In genomic region chr10:35132727-35133126, GRCh38 we compare ENCODE assay signal across 13 cellular contexts. TPM values are rescaled to one million over a fixed set of nuclear protein-coding genes. Genes with fewer than 3 reads are reported as not detected.
DNase-seq lines count a peak whose midpoint lies in the region; ATAC-seq and TF ChIP-seq lines count a peak whose summit lies in the region.
"Had no signal": no experiment of that assay in that cellular context is flagged by ENCODE, and none has a peak within 500 bp of the region (broad histone marks: within the 10 kb centered on the region; RNA-seq: fewer than 3 reads in every experiment).

No MANE protein-coding gene starts in this region.

- peak overlapping the region; percentile 55 for H3K4me3 ChIP-seq in OCI-LY7 (ENCODE audit: low read depth, low read length, poor library complexity, severe bottlenecking)
- no peak overlapping the region for H3K4me3 ChIP-seq in H7 (ENCODE audit: insufficient read depth, low read depth, low read length)
- H3K4me3 ChIP-seq: K562, prostate gland, SJCRH30 had no signal

- no peaks in the 10 kb centered on the region for H4K20me1 ChIP-seq in OCI-LY7 (ENCODE audit: insufficient read depth, low read length)

- intact Hi-C loops in OCI-LY7 (cut with micrococcal nuclease; ENCODE audit: unreplicated experiment), result no loop called here

- H2AFZ ChIP-seq in OCI-LY7 (ENCODE audit: low read length), result peak overlapping the region; percentile 59; the same call in 1 of the 2 replicates

- no peak for ATAC-seq in stimulated activated naive CD8-positive, alpha-beta T cell treated with anti-CD3 and anti-CD28 coated beads, Interleukin-15, Interleukin-2, amounts not matched to agents 100 U/mL and 50 U/mL, for 24 hours
- ATAC-seq in central memory CD8-positive, alpha-beta T cell (replicated peaks; ENCODE audit: extremely low read depth, poor library complexity, severe bottlenecking), result no peak
- ATAC-seq in GM18520 (IDR thresholded peaks at IDR 0.05; ENCODE audit: unreplicated experiment) (no peak), GM19463 (IDR thresholded peaks at IDR 0.05; ENCODE audit: unreplicated experiment) (no peak)
- ATAC-seq: K562, left ventricle myocardium superior had no signal

- H3K4me1 Mint-ChIP-seq in stimulated activated naive CD8-positive, alpha-beta T cell treated with anti-CD3 and anti-CD28 coated beads, Interleukin-15, Interleukin-2, amounts not matched to agents 100 ng/mL and 50 ng/mL, for 24 hours (ENCODE audit: low read depth), result peaks cover 78% of the 10 kb centered on the region
- H3K4me1 Mint-ChIP-seq in central memory CD8-positive, alpha-beta T cell, result peaks cover 43% of the 10 kb centered on the region

- CTCF ChIA-PET in OCI-LY7 (lab: Charles Lee; ENCODE audit: unreplicated experiment), result interaction anchor here (1.2 kb wide), 1 partner anchor 63 kb away, joined by 4 read pairs; no protein-coding TSS in a partner anchor

- no TSS peak for BruUV-seq in OCI-LY7 (replicated peaks; lab: Mats Ljungman, UMichigan)

- no peaks in the 10 kb centered on the region for H3K27me3 Mint-ChIP-seq in stimulated activated naive CD8-positive, alpha-beta T cell treated with anti-CD3 and anti-CD28 coated beads, Interleukin-15, Interleukin-2, amounts not matched to agents 100 ng/mL and 50 ng/mL, for 24 hours
- H3K27me3 Mint-ChIP-seq in central memory CD8-positive, alpha-beta T cell, result no peaks in the 10 kb centered on the region

- no peak for TF ChIP-seq CTCF in OCI-LY7 (conservative IDR thresholded peaks at IDR 0.05; ENCODE audit: low read length)

- H3K27ac Mint-ChIP-seq in stimulated activated naive CD8-positive, alpha-beta T cell treated with anti-CD3 and anti-CD28 coated beads, Interleukin-15, Interleukin-2, amounts not matched to agents 100 ng/mL and 50 ng/mL, for 24 hours, result peak overlapping the region; percentile 65
- peak overlapping the region; percentile 96 for H3K27ac Mint-ChIP-seq in central memory CD8-positive, alpha-beta T cell (ENCODE audit: low read depth)

- peaks cover 70% of the 10 kb centered on the region; the same call in 1 of the 2 replicates for H3K79me2 ChIP-seq in OCI-LY7 (ENCODE audit: insufficient read depth, low read depth, low read length)

- peak overlapping the region; percentile 73 for H3K4me3 Mint-ChIP-seq in stimulated activated naive CD8-positive, alpha-beta T cell treated with anti-CD3 and anti-CD28 coated beads, Interleukin-15, Interleukin-2, amounts not matched to agents 100 ng/mL and 50 ng/mL, for 24 hours
- H3K4me3 Mint-ChIP-seq in central memory CD8-positive, alpha-beta T cell, result peak overlapping the region; percentile 81

- H3K36me3 ChIP-seq in OCI-LY7 (ENCODE audit: insufficient read depth, low read length) (no peaks in the 10 kb centered on the region; the same call in 1 of the 2 replicates), H7 (replicated peaks; ENCODE audit: control insufficient read depth, insufficient read depth, low read length) (no peaks in the 10 kb centered on the region)
- H3K36me3 ChIP-seq: prostate gland, SJCRH30 had no signal

- peaks cover 68% of the 10 kb centered on the region for H3K4me1 ChIP-seq in OCI-LY7 (ENCODE audit: insufficient read depth, low read length, poor library complexity, severe bottlenecking)
- H3K4me1 ChIP-seq: prostate gland had no signal

- peaks cover 18% of the 10 kb centered on the region for H3K36me3 Mint-ChIP-seq in stimulated activated naive CD8-positive, alpha-beta T cell treated with anti-CD3 and anti-CD28 coated beads, Interleukin-15, Interleukin-2, amounts not matched to agents 100 ng/mL and 50 ng/mL, for 24 hours (ENCODE audit: low read depth)
- peaks cover 17% of the 10 kb centered on the region for H3K36me3 Mint-ChIP-seq in central memory CD8-positive, alpha-beta T cell (ENCODE audit: insufficient read depth)

- H3K27me3 ChIP-seq in H7 (ENCODE audit: control insufficient read depth, insufficient read depth, low read length), result no peaks in the 10 kb centered on the region
- H3K27me3 ChIP-seq: SJCRH30 had no signal

- H3K27ac ChIP-seq in OCI-LY7 (ENCODE audit: low read depth, low read length, poor library complexity, severe bottlenecking), result peak overlapping the region; percentile 71
- H3K27ac ChIP-seq: prostate gland, SJCRH30 had no signal

- H3K9me2 ChIP-seq in OCI-LY7 (ENCODE audit: insufficient read depth, low read length), result no peaks in the 10 kb centered on the region

- no peak for DNase-seq in stimulated activated naive CD8-positive, alpha-beta T cell treated with anti-CD3 and anti-CD28 coated beads, Interleukin-15, Interleukin-2, amounts not matched to agents 100 U/mL and 50 U/mL, for 24 hours
- no peak for DNase-seq in OCI-LY7 (ENCODE audit: low spot score)
- DNase-seq in central memory CD8-positive, alpha-beta T cell (ENCODE audit: low spot score in 2 of 2), result no peak
- DNase-seq in H7, result no peak
- no peak for DNase-seq in medulla oblongata (ENCODE audit: extremely low spot score)
- DNase-seq: left ventricle myocardium superior, NCI-H1436, SJCRH30 had no signal

- POLR2A ChIA-PET in OCI-LY7 (lab: Charles Lee), result interaction anchor here (1.0 to 4.7 kb wide), 3 partner anchors 9 to 63 kb away, joined by 4 to 29 read pairs (median 4); no protein-coding TSS in a partner anchor

- peak overlapping the region; percentile 74 for H3K4me2 ChIP-seq in OCI-LY7 (ENCODE audit: low read length)

- H3K9me3 ChIP-seq in OCI-LY7 (ENCODE audit: low read length), result no peaks in the 10 kb centered on the region
- H3K9me3 ChIP-seq: prostate gland, SJCRH30 had no signal

- H3K9me3 Mint-ChIP-seq in stimulated activated naive CD8-positive, alpha-beta T cell treated with anti-CD3 and anti-CD28 coated beads, Interleukin-15, Interleukin-2, amounts not matched to agents 100 ng/mL and 50 ng/mL, for 24 hours, result no peaks in the 10 kb centered on the region
- no peaks in the 10 kb centered on the region for H3K9me3 Mint-ChIP-seq in central memory CD8-positive, alpha-beta T cell

RNA-seq across cellular contexts. Expression of gene CREM, which starts 6.1 kb away (rescaled TPM):
- 31.9 and 38.1 TPM in 2 replicates for total RNA-seq in OCI-LY7 (2014; rRNA removed; shearing (Covaris generic))
- total RNA-seq in OCI-LY7 (2022), result 32.2 and 33.1 TPM in 2 replicates
- total RNA-seq in H7 (2014; rRNA removed; shearing (Covaris generic)), result 31.8 and 36.0 TPM in 2 replicates

RNA-seq across cellular contexts. Expression of gene CUL2, which starts 42.6 kb away (rescaled TPM):
- 20.7 and 25.5 TPM in 2 replicates for total RNA-seq in OCI-LY7 (2014; rRNA removed; shearing (Covaris generic))
- total RNA-seq in OCI-LY7 (2022), result 38.5 and 40.4 TPM in 2 replicates
- total RNA-seq in H7 (2014; rRNA removed; shearing (Covaris generic)), result 27.1 and 32.4 TPM in 2 replicates
